25 cellular contexts compared by ENCODE assay signal in genomic region chr2:130334026-130334425, GRCh38.
"Had no signal": no experiment of that assay in that cellular context is flagged by ENCODE, and none has a peak within 500 bp of the region (broad histone marks: within the 10 kb centered on the region; RNA-seq: fewer than 3 reads in every experiment).

No MANE protein-coding gene starts in this region.

- H3K27ac ChIP-seq: hepatocyte, pancreas, prostate gland, sigmoid colon, spleen, tibial nerve, uterus had no signal

- H3K4me3 ChIP-seq: hepatocyte, lung, mucosa of descending colon, pancreas, prostate gland, sigmoid colon, spleen, tibial nerve, uterus had no signal

- H3K36me3 ChIP-seq: prostate gland, uterus had no signal

- H2AFZ ChIP-seq: hepatocyte had no signal

- ATAC-seq: left cardiac atrium; left lobe of liver; mucosa of descending colon; naive thymus-derived CD4-positive, alpha-beta T cell; natural killer cell treated with Interleukin-12 subunit alpha and Interleukin-12 subunit beta and Interleukin-15 and Interleukin-18, amount 100 ng/mL, for 72 hours; pancreas; right cardiac atrium; stimulated activated memory B cell treated with anti-CD40 and anti-IgM and Interleukin-4, amounts not matched to agents 10 μg/mL and 1 μg/mL and 100 μg/mL, for 72 hours; stimulated activated naive CD8-positive, alpha-beta T cell treated with anti-CD3 and anti-CD28 coated beads, Interleukin-15, amount 100 ng/mL, for 72 hours had no signal

- H3K4me2 ChIP-seq: hepatocyte had no signal

- H3K27me3 ChIP-seq: sigmoid colon, uterus had no signal

- H3K4me1 ChIP-seq: pancreas, prostate gland, uterus had no signal

- H3K9me3 ChIP-seq: mucosa of descending colon, pancreas, prostate gland, tibial nerve, uterus had no signal

- DNase-seq: kidney glomerular epithelial cell; left cardiac atrium; midbrain; mucosa of descending colon; pancreas; retina; sigmoid colon; small intestine; spleen; stimulated activated CD4-positive, alpha-beta T cell treated with anti-CD3 and anti-CD28 coated beads, Interleukin-2, amount 100 ng/mL, for 48 hours; stimulated activated CD4-positive, alpha-beta T cell treated with anti-CD3 and anti-CD28 coated beads, Interleukin-4, amount 100 ng/mL, for 4 hours; stimulated activated CD8-positive, alpha-beta memory T cell treated with anti-CD3 and anti-CD28 coated beads, Interleukin-4, amount 100 ng/mL, for 48 hours; stimulated activated naive CD4-positive, alpha-beta T cell treated with Interleukin-2 at 50 U/mL for 16 hours; stimulated activated naive CD8-positive, alpha-beta T cell treated with anti-CD3 and anti-CD28 coated beads, Interleukin-15, amount 100 ng/mL, for 72 hours; substantia nigra; uterus had no signal
